ENCODE assay signal across 15 cellular contexts in the genomic region with DNA sequence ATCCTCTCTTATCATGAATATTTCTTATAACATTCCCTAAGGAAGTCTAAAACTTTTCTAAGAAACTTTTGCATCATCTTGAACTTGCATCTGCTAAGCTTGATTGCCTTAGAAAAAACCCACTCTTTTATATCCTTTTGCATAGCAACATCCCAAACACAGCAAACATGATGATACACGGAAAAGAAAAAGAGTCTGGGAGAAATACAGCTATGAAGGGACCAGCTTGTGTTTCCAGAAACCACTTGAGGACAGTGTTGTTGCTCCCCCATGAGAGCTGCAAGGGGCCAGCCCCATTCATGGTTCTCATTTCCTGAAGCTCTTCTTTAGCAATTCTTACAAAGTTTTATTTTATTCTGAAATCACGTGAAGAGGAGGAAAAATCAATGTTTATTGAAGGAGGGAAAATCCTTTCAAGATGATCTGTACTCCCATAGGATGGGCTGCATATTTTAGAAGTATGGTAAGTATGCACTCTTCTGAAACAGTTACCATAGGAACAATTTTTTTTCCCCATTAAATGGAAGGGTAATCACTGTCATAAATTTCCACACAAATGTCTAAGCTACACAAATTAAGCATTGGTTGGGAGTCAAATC. TPM values are rescaled to one million over a fixed set of nuclear protein-coding genes. Genes with fewer than 3 reads are reported as not detected.
"Had no signal": no experiment of that assay in that cellular context is flagged by ENCODE, and none has a peak within 500 bp of the region (broad histone marks: within the 10 kb centered on the region; RNA-seq: fewer than 3 reads in every experiment).

No MANE protein-coding gene starts in this region.

- H3K36me3 Mint-ChIP-seq: activated CD4-positive, alpha-beta memory T cell treated with anti-CD3 and anti-CD28 coated beads for 36 hours had no signal

- ATAC-seq: left lobe of liver; pancreas; stimulated activated naive CD8-positive, alpha-beta T cell treated with anti-CD3 and anti-CD28 coated beads, Interleukin-15, amount 100 ng/mL, for 72 hours had no signal

- H3K27me3 ChIP-seq: pancreas had no signal

- H3K4me1 Mint-ChIP-seq: immature natural killer cell; stimulated activated naive CD8-positive, alpha-beta T cell treated with anti-CD3 and anti-CD28 coated beads, Interleukin-15, amount 100 ng/mL, for 72 hours had no signal

- H3K27ac Mint-ChIP-seq: activated CD4-positive, alpha-beta memory T cell treated with anti-CD3 and anti-CD28 coated beads for 36 hours; immature natural killer cell; memory B cell; nephron progenitor cell; stimulated activated naive CD8-positive, alpha-beta T cell treated with anti-CD3 and anti-CD28 coated beads, Interleukin-15, amount 100 ng/mL, for 72 hours had no signal

- H3K4me3 Mint-ChIP-seq: activated CD4-positive, alpha-beta memory T cell treated with anti-CD3 and anti-CD28 coated beads for 36 hours; immature natural killer cell; memory B cell; nephron progenitor cell; stimulated activated naive CD8-positive, alpha-beta T cell treated with anti-CD3 and anti-CD28 coated beads, Interleukin-15, amount 100 ng/mL, for 72 hours had no signal

- H3K4me3 ChIP-seq: pancreas, thoracic aorta had no signal

- H3K27me3 Mint-ChIP-seq: activated CD4-positive, alpha-beta memory T cell treated with anti-CD3 and anti-CD28 coated beads for 36 hours; stimulated activated naive CD8-positive, alpha-beta T cell treated with anti-CD3 and anti-CD28 coated beads, Interleukin-15, amount 100 ng/mL, for 72 hours had no signal

- H3K36me3 ChIP-seq: pancreas, thoracic aorta had no signal

- H3K9me3 Mint-ChIP-seq: activated CD4-positive, alpha-beta memory T cell treated with anti-CD3 and anti-CD28 coated beads for 36 hours; immature natural killer cell; memory B cell; nephron progenitor cell; stimulated activated naive CD8-positive, alpha-beta T cell treated with anti-CD3 and anti-CD28 coated beads, Interleukin-15, amount 100 ng/mL, for 72 hours had no signal

- H3K9me3 ChIP-seq: pancreas, thoracic aorta had no signal

- H3K4me1 ChIP-seq: pancreas had no signal

- DNase-seq: activated CD4-positive, alpha-beta memory T cell treated with anti-CD3 and anti-CD28 coated beads for 36 hours; central memory CD4-positive, alpha-beta T cell; effector memory CD4-positive, alpha-beta T cell; immature natural killer cell; nephron progenitor cell; pancreas; stimulated activated CD4-positive, alpha-beta T cell treated with anti-CD3 and anti-CD28 coated beads, Interleukin-15, amount 100 ng/mL, for 24 hours; stimulated activated CD4-positive, alpha-beta T cell treated with anti-CD3 and anti-CD28 coated beads, Interleukin-4, amount 100 ng/mL, for 4 hours; stimulated activated naive CD8-positive, alpha-beta T cell treated with anti-CD3 and anti-CD28 coated beads, Interleukin-15, amount 100 ng/mL, for 72 hours; T1000 had no signal

- H3K27ac ChIP-seq: epithelial cell of prostate, pancreas, thoracic aorta, VCaP had no signal

RNA-seq across cellular contexts. Expression of a gene that starts 46.1 kb away (rescaled TPM):
- total RNA-seq: activated CD4-positive, alpha-beta memory T cell treated with anti-CD3 and anti-CD28 coated beads for 36 hours had no signal
